12 cellular contexts compared by ENCODE assay signal in genomic region chr10:8416755-8417154, GRCh38.
DNase-seq lines count a peak whose midpoint lies in the region; ATAC-seq lines count a peak whose summit lies in the region.
"Had no signal": no experiment of that assay in that cellular context is flagged by ENCODE, and none has a peak within 500 bp of the region (broad histone marks: within the 10 kb centered on the region; RNA-seq: fewer than 3 reads in every experiment).

No MANE protein-coding gene starts in this region.

- H3K4me1 Mint-ChIP-seq in CD4-positive, CD25-positive, alpha-beta regulatory T cell = peaks cover 0 to 27% (median 20%) of the 10 kb centered on the region in 4 donors
- H3K4me1 Mint-ChIP-seq in activated naive CD8-positive, alpha-beta T cell (ENCODE audit: low read depth) = peaks cover 32% of the 10 kb centered on the region

- peak in 1 of 3 donors; percentile 3 for DNase-seq in CD4-positive, CD25-positive, alpha-beta regulatory T cell
- DNase-seq in cortex of kidney (lab: John Stamatoyannopoulos, UW) = no peak
- no peak for DNase-seq in mesenteric fat pad (ENCODE audit: low spot score)
- no peak for DNase-seq in COR-L47 (lab: John Stamatoyannopoulos, UW)
- DNase-seq in HuH-7 (ENCODE audit: low spot score) = no peak
- DNase-seq: midbrain, NCI-H1436, tibial artery had no signal

- peaks cover 19% of the 10 kb centered on the region for H3K4me1 ChIP-seq in CD4-positive, CD25-positive, alpha-beta regulatory T cell (ENCODE audit: control insufficient read depth, insufficient read depth, low read length, poor library complexity, severe bottlenecking)
- H3K4me1 ChIP-seq: breast epithelium, tibial artery had no signal

- no peaks in the 10 kb centered on the region for H3K27me3 ChIP-seq in CD4-positive, CD25-positive, alpha-beta regulatory T cell (ENCODE audit: control insufficient read depth, insufficient read depth, low read length)
- H3K27me3 ChIP-seq: breast epithelium, tibial artery had no signal

- peak overlapping the region; percentile 49 for H3K4me3 ChIP-seq in CD4-positive, CD25-positive, alpha-beta regulatory T cell (ENCODE audit: low read depth, low read length)
- H3K4me3 ChIP-seq: breast epithelium, tibial artery had no signal

- ATAC-seq in CD4-positive, CD25-positive, alpha-beta regulatory T cell (ENCODE audit: low read depth in 2 of 2) = peak; percentile 26 to 29
- peak; percentile 19 for ATAC-seq in GM18870 (IDR thresholded peaks at IDR 0.05; ENCODE audit: unreplicated experiment)
- peak; percentile 12 for ATAC-seq in HG03558 (IDR thresholded peaks at IDR 0.05; ENCODE audit: extremely low read depth, unreplicated experiment)

- peaks cover 0 to 1% (median 0%) of the 10 kb centered on the region in 7 donors for H3K9me3 Mint-ChIP-seq in CD4-positive, CD25-positive, alpha-beta regulatory T cell
- no peaks in the 10 kb centered on the region for H3K9me3 Mint-ChIP-seq in activated naive CD8-positive, alpha-beta T cell (ENCODE audit: low read depth)

- no peaks in the 10 kb centered on the region for H3K9me3 ChIP-seq in CD4-positive, CD25-positive, alpha-beta regulatory T cell (ENCODE audit: control insufficient read depth in 2 of 2, low read length in 2 of 2)
- H3K9me3 ChIP-seq: breast epithelium, tibial artery had no signal

- H3K4me3 Mint-ChIP-seq in CD4-positive, CD25-positive, alpha-beta regulatory T cell = peak overlapping the region in 3 of 4 donors; percentile 9 to 47 (median 22)
- peak overlapping the region; percentile 43 for H3K4me3 Mint-ChIP-seq in activated naive CD8-positive, alpha-beta T cell

- H3K27me3 Mint-ChIP-seq in CD4-positive, CD25-positive, alpha-beta regulatory T cell = peaks cover 9% of the 10 kb centered on the region
- H3K27me3 Mint-ChIP-seq in activated naive CD8-positive, alpha-beta T cell = no peaks in the 10 kb centered on the region

- no peaks in the 10 kb centered on the region for H3K36me3 Mint-ChIP-seq in CD4-positive, CD25-positive, alpha-beta regulatory T cell
- H3K36me3 Mint-ChIP-seq in activated naive CD8-positive, alpha-beta T cell = peaks cover 3% of the 10 kb centered on the region

- peak overlapping the region; percentile 81 for H3K27ac ChIP-seq in CD4-positive, CD25-positive, alpha-beta regulatory T cell (ENCODE audit: insufficient read depth, low read length, poor library complexity, severe bottlenecking)
- H3K27ac ChIP-seq: breast epithelium, tibial artery had no signal

- no peaks in the 10 kb centered on the region for H3K36me3 ChIP-seq in CD4-positive, CD25-positive, alpha-beta regulatory T cell (ENCODE audit: control insufficient read depth, insufficient read depth, low read length)
- H3K36me3 ChIP-seq: breast epithelium, tibial artery had no signal

- peak overlapping the region; percentile 78 to 95 (median 89) for H3K27ac Mint-ChIP-seq in CD4-positive, CD25-positive, alpha-beta regulatory T cell
- peak overlapping the region; percentile 78 for H3K27ac Mint-ChIP-seq in activated naive CD8-positive, alpha-beta T cell
